8 cellular contexts compared by ENCODE assay signal in the genomic region with DNA sequence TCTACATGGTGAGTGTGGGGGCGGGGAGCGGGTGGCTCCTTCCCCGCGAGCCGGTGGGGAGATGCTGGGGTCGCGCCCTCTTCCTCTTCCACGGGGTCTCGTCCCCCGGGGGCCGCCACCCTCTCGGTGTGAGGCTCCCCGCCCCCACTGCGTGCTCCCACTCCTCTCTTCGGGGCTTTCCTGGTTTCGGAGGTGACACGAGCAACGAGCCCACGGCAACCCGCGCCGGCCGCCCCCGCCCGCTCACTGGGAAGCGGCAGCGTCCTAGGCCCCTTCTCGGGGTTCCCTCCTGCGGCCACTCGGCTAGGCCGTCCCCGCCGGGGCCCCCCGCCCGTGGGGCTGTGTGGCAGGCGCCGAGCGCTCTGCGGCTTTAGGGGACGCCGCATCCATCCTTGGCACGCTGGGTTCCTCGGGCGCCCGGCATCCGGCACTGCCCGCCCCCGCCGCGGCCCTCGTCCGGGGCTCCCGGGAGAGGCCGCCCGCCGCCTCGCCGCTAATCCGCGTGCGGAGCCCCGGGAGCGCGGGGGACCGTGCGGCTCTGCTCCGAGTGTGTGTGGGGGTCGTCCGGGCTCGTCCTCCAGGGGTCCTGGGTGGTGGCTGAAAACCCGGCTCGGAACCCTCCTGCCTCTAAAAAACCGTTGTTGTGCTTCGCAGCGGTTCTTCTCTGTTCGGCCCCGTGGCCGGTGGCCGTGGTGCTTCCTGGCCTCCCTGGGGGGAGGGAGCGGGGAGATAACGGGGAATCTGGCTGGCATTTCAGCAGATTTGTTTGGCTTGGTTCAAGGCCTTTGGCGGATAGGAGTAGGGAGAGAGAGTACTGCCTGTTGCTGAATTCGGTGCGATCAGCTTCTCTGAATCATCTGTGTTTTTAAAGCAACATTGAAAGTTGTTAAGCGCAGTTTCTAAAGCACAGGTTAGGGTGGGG. TPM values are rescaled to one million over a fixed set of nuclear protein-coding genes. Genes with fewer than 3 reads are reported as not detected.
DNase-seq lines count a peak whose midpoint lies in the region; ATAC-seq and TF ChIP-seq lines count a peak whose summit lies in the region.

No MANE protein-coding gene starts in this region.

- H3K27ac Mint-ChIP-seq in nephron, result peak overlapping the region; percentile 94 to 98 (median 97)

- peaks cover 4% of the 10 kb centered on the region for H3K27me3 Mint-ChIP-seq in nephron (ENCODE audit: low read depth)

- ATAC-seq in GM18909 (IDR thresholded peaks at IDR 0.05; ENCODE audit: poor library complexity, unreplicated experiment), result peak; percentile 26
- ATAC-seq in HG03135 (IDR thresholded peaks at IDR 0.05; ENCODE audit: unreplicated experiment), result peak; percentile 30
- peak; percentile 16 for ATAC-seq in foreskin keratinocyte

- TF ChIP-seq CTCF in AG04449 (IDR thresholded peaks at IDR 0.05; ENCODE audit: insufficient read depth, low read length, missing control alignments) (no peak), Peyer's patch (IDR thresholded peaks at IDR 0.05) (peak in 1 of 6 experiments; percentile 3), foreskin keratinocyte (conservative IDR thresholded peaks at IDR 0.05) (peak; percentile 13), nephron (IDR thresholded peaks at IDR 0.05; ENCODE audit: unreplicated experiment in 3 of 3) (no peak)

- H3K4me3 ChIP-seq in AG04449 (ENCODE audit: low read depth, low read length), result peak overlapping the region; percentile 88
- peak overlapping the region; percentile 72 to 95 (median 88) for H3K4me3 ChIP-seq in Peyer's patch
- peak overlapping the region; percentile 95 for H3K4me3 ChIP-seq in thymus (ENCODE audit: low read length)

- CTCF ChIA-PET in AG04449 (lab: Yijun Ruan, JAX), result interaction anchor here (0.9 to 4.3 kb wide), 17 partner anchors 7 to 306 kb away, joined by 3 to 61 read pairs (median 6); no protein-coding TSS in a partner anchor

- H3K4me3 Mint-ChIP-seq in nephron, result peak overlapping the region; percentile 96 to 98 (median 97)

- DNase-seq in AG04449 (ENCODE audit: low read depth, low spot score), result no peak
- DNase-seq in Peyer's patch, result peak; percentile 62 to 83 (median 70)
- peak in 3 of 4 experiments; percentile 36 to 68 (median 37) for DNase-seq in activated naive CD4-positive, alpha-beta T cell (lab: John Stamatoyannopoulos, UW)
- DNase-seq in foreskin keratinocyte, result peak in 1 of 2 donors; percentile 62

- H3K27ac ChIP-seq in Peyer's patch, result peak overlapping the region; percentile 86 to 99 (median 96)
- H3K27ac ChIP-seq in foreskin keratinocyte, result peak overlapping the region; percentile 43
- peak overlapping the region; percentile 96 for H3K27ac ChIP-seq in thymus (ENCODE audit: low read depth)

- H3K36me3 ChIP-seq in Peyer's patch, result no peaks in the 10 kb centered on the region
- H3K36me3 ChIP-seq in thymus (ENCODE audit: control insufficient read depth, insufficient read depth), result no peaks in the 10 kb centered on the region

- no peak for TF ChIP-seq POLR2A in Peyer's patch (IDR thresholded peaks at IDR 0.05)

- H3K9me3 ChIP-seq in Peyer's patch (no peaks in the 10 kb centered on the region), thymus (ENCODE audit: control insufficient read depth) (no peaks in the 10 kb centered on the region)

- H3K9me3 Mint-ChIP-seq in nephron, result no peaks in the 10 kb centered on the region

- POLR2A ChIA-PET in AG04449 (lab: Yijun Ruan, JAX), result interaction anchor here (0.6 kb wide), 1 partner anchor 39 kb away, joined by 3 read pairs; no protein-coding TSS in a partner anchor

- no peaks in the 10 kb centered on the region for H3K27me3 ChIP-seq in Peyer's patch
- H3K27me3 ChIP-seq in foreskin keratinocyte, result no peaks in the 10 kb centered on the region
- no peaks in the 10 kb centered on the region for H3K27me3 ChIP-seq in thymus (ENCODE audit: control insufficient read depth, insufficient read depth)

- H3K4me1 ChIP-seq in Peyer's patch (peaks cover 0 to 54% (median 0%) of the 10 kb centered on the region in 4 donors), foreskin keratinocyte (peaks cover 8% of the 10 kb centered on the region), thymus (ENCODE audit: control insufficient read depth, insufficient read depth, low read length) (peaks cover 8% of the 10 kb centered on the region)

- WGBS in thymus, result under 1% methylated on average over 85 of the region's 85 CpGs

- H3K4me1 Mint-ChIP-seq in nephron, result peaks cover 69% of the 10 kb centered on the region

- H3K36me3 Mint-ChIP-seq in nephron (ENCODE audit: low read depth), result peaks cover 4% of the 10 kb centered on the region

RNA-seq across cellular contexts. Expression of gene PCNX1, which starts 1.0 kb away (rescaled TPM):
- total RNA-seq in Peyer's patch (100 to 1,000 TPM in 1 of 4 donors, 10 to 100 TPM in 3; 62.7 to 136 (median 90.5) TPM), foreskin keratinocyte (29.7 and 29.9 TPM in 2 replicates)
- polyA plus RNA-seq in foreskin keratinocyte (7.2 and 8.8 TPM in 2 replicates), thymus (10.9 TPM)

Comparison
In these comparisons a context has a peak if more than half of its experiments do, and no peak if none do; other contexts are left out.
1. H3K27ac ChIP-seq: peak in every context shown above with its lines; median percentile 96 in thymus; 96 in Peyer's patch; 43 in foreskin keratinocyte.